22 cellular contexts compared by ENCODE assay signal in the genomic region with DNA sequence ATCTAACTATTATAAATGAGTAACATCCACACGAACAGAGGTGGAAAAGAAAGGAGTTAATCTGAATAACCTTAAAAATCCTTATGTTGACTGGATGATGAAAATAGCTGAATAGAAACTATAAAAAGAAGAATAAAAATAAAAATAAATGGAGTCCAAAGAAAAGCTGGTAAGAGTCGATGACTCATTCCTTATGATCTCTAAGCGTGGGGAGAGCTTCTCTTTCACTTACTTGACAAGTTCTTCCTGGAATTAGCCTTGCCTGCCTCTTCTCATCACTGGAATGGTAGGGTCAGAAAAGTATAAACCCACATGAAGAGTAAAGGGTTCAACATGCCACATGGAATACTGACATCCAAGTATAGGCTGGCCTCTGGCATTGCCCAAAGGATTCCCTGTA.
DNase-seq lines count a peak whose midpoint lies in the region; ATAC-seq and TF ChIP-seq lines count a peak whose summit lies in the region.
"Had no signal": no experiment of that assay in that cellular context is flagged by ENCODE, and none has a peak within 500 bp of the region (broad histone marks: within the 10 kb centered on the region; RNA-seq: fewer than 3 reads in every experiment).

No MANE protein-coding gene starts in this region.

- no peaks in the 10 kb centered on the region for H3K27me3 Mint-ChIP-seq in WTC11 (ENCODE audit: low read depth)
- H3K27me3 Mint-ChIP-seq: activated naive CD8-positive, alpha-beta T cell had no signal

- no peak overlapping the region for H3K4me2 ChIP-seq in fibroblast of lung (ENCODE audit: extremely low read depth, insufficient read depth, low read length)
- H3K4me2 ChIP-seq: neural progenitor cell had no signal

- peak; percentile 3 for DNase-seq in DMS53 (lab: John Stamatoyannopoulos, UW)
- no peak for DNase-seq in DMS53 treated with DMSO at 0.1 percent for 48 hours (lab: John Stamatoyannopoulos, UW; ENCODE audit: unreplicated experiment)
- DNase-seq in fibroblast of lung (ENCODE audit: low read depth in 2 of 2), result peak; percentile 65 to 73
- DNase-seq in renal cortical epithelial cell (ENCODE audit: low read depth), result peak; percentile 47
- DNase-seq in WTC11 (ENCODE audit: low spot score), result no peak
- DNase-seq: activated CD8-positive, alpha-beta T cell treated with anti-CD3 and anti-CD28 coated beads, Interleukin-2, amount 10 ng/mL, durations not matched to agents 7 days and 5 days; activated T-cell treated with anti-CD3 and anti-CD28 coated beads, Interleukin-2, amount 50 U/mL, for 4 hours; C1 segment of cervical spinal cord; DMS 273 treated with DMSO at 0.1 percent for 48 hours; esophagus squamous epithelium; NCI-H1694; NCI-H446; stimulated activated naive CD4-positive, alpha-beta T cell treated with Interleukin-2 at 50 U/mL for 16 hours; transverse colon had no signal

- peaks cover 16% of the 10 kb centered on the region for H3K4me1 Mint-ChIP-seq in WTC11

- H3K27me3 ChIP-seq in fibroblast of lung (ENCODE audit: control insufficient read depth, insufficient read depth, low read length), result no peaks in the 10 kb centered on the region
- H3K27me3 ChIP-seq: cardiac muscle cell, esophagus squamous epithelium, neural progenitor cell, right atrium auricular region, transverse colon had no signal

- no peaks in the 10 kb centered on the region for H3K9me3 ChIP-seq in fibroblast of lung (ENCODE audit: control insufficient read depth, insufficient read depth, low read depth, low read length)
- H3K9me3 ChIP-seq: esophagus squamous epithelium, right atrium auricular region, transverse colon had no signal

- H3K36me3 Mint-ChIP-seq in WTC11, result no peaks in the 10 kb centered on the region
- H3K36me3 Mint-ChIP-seq: activated naive CD8-positive, alpha-beta T cell; neural progenitor cell had no signal

- peak overlapping the region; percentile 34 for H2AFZ ChIP-seq in fibroblast of lung (ENCODE audit: low read length)
- H2AFZ ChIP-seq: neural progenitor cell had no signal

- H4K20me1 ChIP-seq in fibroblast of lung (ENCODE audit: control insufficient read depth, extremely low read depth, insufficient read depth, low read length), result no peaks in the 10 kb centered on the region

- POLR2A ChIA-PET in WTC11 (lab: Charles Lee), result no interaction called here

- no peak overlapping the region for H3K9ac ChIP-seq in fibroblast of lung (ENCODE audit: insufficient read depth, low read length)
- H3K9ac ChIP-seq: neural progenitor cell had no signal

- no peak overlapping the region for H3K4me3 Mint-ChIP-seq in WTC11
- H3K4me3 Mint-ChIP-seq: activated CD8-positive, alpha-beta T cell treated with anti-CD3 and anti-CD28 coated beads, Interleukin-2, amount 10 ng/mL, durations not matched to agents 7 days and 5 days; activated naive CD8-positive, alpha-beta T cell; activated T-cell treated with anti-CD3 and anti-CD28 coated beads, Interleukin-2, amount 50 U/mL, for 4 hours; neural progenitor cell had no signal

- H3K36me3 ChIP-seq in fibroblast of lung (ENCODE audit: control insufficient read depth, insufficient read depth, low read length), result no peaks in the 10 kb centered on the region
- H3K36me3 ChIP-seq: cardiac muscle cell, esophagus squamous epithelium, neural progenitor cell, right atrium auricular region, transverse colon had no signal

- H3K27ac Mint-ChIP-seq in WTC11, result no peak overlapping the region
- H3K27ac Mint-ChIP-seq: activated CD8-positive, alpha-beta T cell treated with anti-CD3 and anti-CD28 coated beads, Interleukin-2, amount 10 ng/mL, durations not matched to agents 7 days and 5 days; activated naive CD8-positive, alpha-beta T cell; neural progenitor cell had no signal

- no peak overlapping the region for H3K27ac ChIP-seq in fibroblast of lung (ENCODE audit: insufficient read depth, low read length)
- H3K27ac ChIP-seq: 22Rv1, cardiac muscle cell, esophagus squamous epithelium, neural progenitor cell, right atrium auricular region, transverse colon had no signal

- no peak overlapping the region for H3K4me3 ChIP-seq in fibroblast of lung (replicated peaks in 1 of 4; ENCODE audit: control extremely low read depth in 1 of 4, insufficient read depth in 1 of 4, low read depth in 3 of 4, low read length in 4 of 4)
- H3K4me3 ChIP-seq: cardiac muscle cell, esophagus squamous epithelium, neural progenitor cell, right atrium auricular region, transverse colon had no signal

- CTCF ChIA-PET in WTC11 (lab: Charles Lee), result no interaction called here

- no peaks in the 10 kb centered on the region for H3K4me1 ChIP-seq in fibroblast of lung (ENCODE audit: control insufficient read depth, extremely low read depth, insufficient read depth, low read length)
- H3K4me1 ChIP-seq: esophagus squamous epithelium, neural progenitor cell, right atrium auricular region, transverse colon had no signal

- H3K79me2 ChIP-seq in fibroblast of lung (ENCODE audit: control insufficient read depth, insufficient read depth, low read length), result no peaks in the 10 kb centered on the region

- ATAC-seq in SK-N-SH treated with all-trans-retinoic acid at 6 μM for 48 hours (peak; percentile 52; the same call in 2 of the 3 replicates), WTC11 (no peak), GM21529 (IDR thresholded peaks at IDR 0.05; ENCODE audit: unreplicated experiment) (no peak), esophagus mucosa (no peak)
- ATAC-seq: activated CD8-positive, alpha-beta T cell treated with anti-CD3 and anti-CD28 coated beads, Interleukin-2, amount 10 ng/mL, durations not matched to agents 7 days and 5 days; activated T-cell treated with anti-CD3 and anti-CD28 coated beads, Interleukin-2, amount 50 U/mL, for 4 hours had no signal

- TF ChIP-seq CTCF in fibroblast of lung (conservative IDR thresholded peaks at IDR 0.05 in 1 of 2, IDR thresholded peaks at IDR 0.05 in 1 of 2; ENCODE audit: low read depth in 1 of 2, low read length in 2 of 2) (no peak), WTC11 (IDR thresholded peaks at IDR 0.05) (no peak)

- no peaks in the 10 kb centered on the region for H3K9me3 Mint-ChIP-seq in WTC11
- H3K9me3 Mint-ChIP-seq: activated T-cell treated with anti-CD3 and anti-CD28 coated beads, Interleukin-2, amount 50 U/mL, for 4 hours; neural progenitor cell had no signal

TF ChIP-seq in SK-N-SH treated with all-trans-retinoic acid at 6 μM for 48 hours, 23 proteins besides CTCF, POLR2A, EP300 and RAD21 (continues in another document):
- TF ChIP-seq OSR1 (CRISPR knock-in tag; IDR thresholded peaks at IDR 0.05) (no peak), POU6F1 (CRISPR knock-in tag; IDR thresholded peaks at IDR 0.05; ENCODE audit: borderline replicate concordance, low read depth) (no peak), ZFP3 (CRISPR knock-in tag; IDR thresholded peaks at IDR 0.05) (no peak), ZFP30 (CRISPR knock-in tag; IDR thresholded peaks at IDR 0.05) (no peak), RARB (CRISPR knock-in tag; IDR thresholded peaks at IDR 0.05) (no peak), TCF4 (CRISPR knock-in tag; IDR thresholded peaks at IDR 0.05; ENCODE audit: borderline replicate concordance) (no peak), SNAI2 (CRISPR knock-in tag; IDR thresholded peaks at IDR 0.05) (no peak)

TF ChIP-seq in WTC11, 78 proteins besides CTCF, POLR2A, EP300 and RAD21:
- TF ChIP-seq SOX15 (CRISPR knock-in tag; IDR thresholded peaks at IDR 0.05) (no peak), HMGA2 (CRISPR knock-in tag; IDR thresholded peaks at IDR 0.05) (no peak), SP1 (CRISPR knock-in tag; conservative IDR thresholded peaks at IDR 0.05) (no peak), NR3C1 (CRISPR knock-in tag; conservative IDR thresholded peaks at IDR 0.05; ENCODE audit: low read depth) (no peak)

Comparison
In these comparisons a context has a peak if more than half of its experiments do, and no peak if none do; other contexts are left out.
1. DNase-seq: peak in DMS53 (single experiment), fibroblast of lung (2 of 2) and renal cortical epithelial cell (single experiment); none in DMS53 treated with DMSO at 0.1 percent for 48 hours (single experiment) and WTC11 (single experiment).